1 cellular context compared by ENCODE assay signal in the genomic region with DNA sequence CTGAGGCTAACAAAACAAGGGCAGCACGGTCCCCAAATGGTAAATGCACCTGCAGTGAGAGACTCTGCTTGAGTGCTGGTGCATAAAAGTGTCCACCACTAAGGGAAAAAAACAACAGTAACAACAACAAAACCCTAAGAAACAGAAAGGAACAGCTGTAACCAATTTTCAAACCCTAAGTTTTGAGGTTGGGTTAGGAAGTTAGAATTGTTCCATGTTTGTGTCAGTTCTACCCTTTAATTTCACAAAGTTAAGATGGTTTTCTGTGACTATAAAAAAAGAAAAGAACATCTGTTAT.
TF ChIP-seq lines count a peak whose summit lies in the region.

No MANE protein-coding gene starts in this region.

TF ChIP-seq in H1, 55 proteins besides CTCF, POLR2A, EP300 and RAD21 (continued from another document):
- TF ChIP-seq, protein P1, sequence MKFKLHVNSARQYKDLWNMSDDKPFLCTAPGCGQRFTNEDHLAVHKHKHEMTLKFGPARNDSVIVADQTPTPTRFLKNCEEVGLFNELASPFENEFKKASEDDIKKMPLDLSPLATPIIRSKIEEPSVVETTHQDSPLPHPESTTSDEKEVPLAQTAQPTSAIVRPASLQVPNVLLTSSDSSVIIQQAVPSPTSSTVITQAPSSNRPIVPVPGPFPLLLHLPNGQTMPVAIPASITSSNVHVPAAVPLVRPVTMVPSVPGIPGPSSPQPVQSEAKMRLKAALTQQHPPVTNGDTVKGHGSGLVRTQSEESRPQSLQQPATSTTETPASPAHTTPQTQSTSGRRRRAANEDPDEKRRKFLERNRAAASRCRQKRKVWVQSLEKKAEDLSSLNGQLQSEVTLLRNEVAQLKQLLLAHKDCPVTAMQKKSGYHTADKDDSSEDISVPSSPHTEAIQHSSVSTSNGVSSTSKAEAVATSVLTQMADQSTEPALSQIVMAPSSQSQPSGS (IDR thresholded peaks at IDR 0.05; ENCODE audit: low read length) = no peak
- TF ChIP-seq SP2 (IDR thresholded peaks at IDR 0.05; ENCODE audit: low read length) = no peak
- no peak for TF ChIP-seq CHD2 (IDR thresholded peaks at IDR 0.05; ENCODE audit: low read length)
- TF ChIP-seq ASH2L (IDR thresholded peaks at IDR 0.05; ENCODE audit: low read length) = no peak
- TF ChIP-seq KDM5A (IDR thresholded peaks at IDR 0.05; ENCODE audit: low read length) = no peak
- no peak for TF ChIP-seq TCF12 (IDR thresholded peaks at IDR 0.05; ENCODE audit: low read depth, low read length)
- no peak for TF ChIP-seq NANOG (IDR thresholded peaks at IDR 0.05; ENCODE audit: insufficient read depth, low read depth, low read length, poor library complexity, severe bottlenecking)
